14 cellular contexts compared by ENCODE assay signal in genomic region chr18:26457611-26458350, GRCh38.
DNase-seq lines count a peak whose midpoint lies in the region; ATAC-seq and TF ChIP-seq lines count a peak whose summit lies in the region.
"Had no signal": no experiment of that assay in that cellular context is flagged by ENCODE, and none has a peak within 500 bp of the region (broad histone marks: within the 10 kb centered on the region; RNA-seq: fewer than 3 reads in every experiment).

No MANE protein-coding gene starts in this region.

- H3K27ac Mint-ChIP-seq in nephron progenitor cell = peak overlapping the region; percentile 85
- H3K27ac Mint-ChIP-seq: activated naive CD8-positive, alpha-beta T cell; CD8-positive, alpha-beta T cell had no signal

- TF ChIP-seq CTCF in GM06990 (IDR thresholded peaks at IDR 0.05; ENCODE audit: insufficient read depth, low read length, poor library complexity, severe bottlenecking) (peak; percentile 13), nephron progenitor cell (IDR thresholded peaks at IDR 0.05) (peak; percentile 51)

- peaks cover 9% of the 10 kb centered on the region for H3K27me3 Mint-ChIP-seq in nephron progenitor cell (ENCODE audit: low read depth, poor library complexity)
- H3K27me3 Mint-ChIP-seq: activated naive CD8-positive, alpha-beta T cell; stimulated activated naive CD8-positive, alpha-beta T cell treated with anti-CD3 and anti-CD28 coated beads, Interleukin-15, amount 100 ng/mL, for 72 hours had no signal

- H3K4me3 ChIP-seq in GM06990 (replicated peaks; ENCODE audit: low read depth, low read length) = no peak overlapping the region
- H3K4me3 ChIP-seq: lung had no signal

- H3K36me3 ChIP-seq in GM06990 (ENCODE audit: control insufficient read depth, insufficient read depth, low read length) = no peaks in the 10 kb centered on the region; the same call in 1 of the 2 replicates

- peaks cover 54% of the 10 kb centered on the region for H3K4me1 Mint-ChIP-seq in nephron progenitor cell

- peaks cover 91% of the 10 kb centered on the region for H3K36me3 Mint-ChIP-seq in nephron progenitor cell (ENCODE audit: low read depth)

- H3K4me3 Mint-ChIP-seq in nephron progenitor cell = no peak overlapping the region
- H3K4me3 Mint-ChIP-seq: activated naive CD8-positive, alpha-beta T cell; CD8-positive, alpha-beta T cell had no signal

- H3K27me3 ChIP-seq in GM06990 (replicated peaks; ENCODE audit: control insufficient read depth, insufficient read depth, low read length) = no peaks in the 10 kb centered on the region

- no peaks in the 10 kb centered on the region for H3K9me3 Mint-ChIP-seq in nephron progenitor cell
- H3K9me3 Mint-ChIP-seq: CD8-positive, alpha-beta T cell; stimulated activated naive CD8-positive, alpha-beta T cell treated with anti-CD3 and anti-CD28 coated beads, Interleukin-15, amount 100 ng/mL, for 72 hours had no signal

- DNase-seq in GM06990 (ENCODE audit: extremely low read depth, insufficient read length) = no peak
- DNase-seq in NCI-H2171 (lab: John Stamatoyannopoulos, UW) = peak; percentile 65
- DNase-seq in cerebellum (ENCODE audit: low spot score) = peak; percentile 50
- DNase-seq in nephron progenitor cell = peak; percentile 42
- no peak for DNase-seq in stimulated activated CD4-positive, alpha-beta T cell treated with anti-CD3 and anti-CD28 coated beads, Interleukin-4, amount 100 ng/mL, for 1 hour
- DNase-seq in NCI-H1436 (lab: John Stamatoyannopoulos, UW) = no peak
- DNase-seq: CD8-positive, alpha-beta T cell; NCI-H1436 treated with DMSO at 0.1 percent for 48 hours; T1000 had no signal

- ATAC-seq in HG02981 (IDR thresholded peaks at IDR 0.05; ENCODE audit: unreplicated experiment) (no peak), HG02623 (IDR thresholded peaks at IDR 0.05; ENCODE audit: unreplicated experiment) (no peak)
- ATAC-seq: CD8-positive, alpha-beta T cell had no signal

Comparison
In these comparisons a context has a peak if more than half of its experiments do, and no peak if none do; other contexts are left out.
1. DNase-seq: peak in NCI-H2171 (single experiment), cerebellum (single experiment) and nephron progenitor cell (single experiment); none in GM06990 (single experiment), stimulated activated CD4-positive, alpha-beta T cell treated with anti-CD3 and anti-CD28 coated beads, Interleukin-4, amount 100 ng/mL, for 1 hour (single experiment) and NCI-H1436 (single experiment).